In genomic region chr1:230084408-230085177, GRCh38 we compare ENCODE assay signal across 8 cellular contexts. TPM values are rescaled to one million over a fixed set of nuclear protein-coding genes. Genes with fewer than 3 reads are reported as not detected.
A peak's percentile ranks its signal among the peaks of the same experiment; 100 is the strongest.
DNase-seq lines count a peak whose midpoint lies in the region; ATAC-seq and TF ChIP-seq lines count a peak whose summit lies in the region.

No MANE protein-coding gene starts in this region.

- no peaks in the 10 kb centered on the region for H3K36me3 ChIP-seq in A673 (ENCODE audit: insufficient read depth, low read length, poor library complexity, severe bottlenecking)
- H3K36me3 ChIP-seq in HEK293 (ENCODE audit: control insufficient read depth in 2 of 2, insufficient read depth in 1 of 2, low read length in 2 of 2) = no peaks in the 10 kb centered on the region
- no peaks in the 10 kb centered on the region for H3K36me3 ChIP-seq in mammary epithelial cell (ENCODE audit: insufficient read depth, low read length)
- no peaks in the 10 kb centered on the region for H3K36me3 ChIP-seq in muscle layer of colon (ENCODE audit: insufficient read depth, low read length)
- no peaks in the 10 kb centered on the region for H3K36me3 ChIP-seq in tibial artery

- H3K9ac ChIP-seq in mammary epithelial cell (ENCODE audit: insufficient read depth, low read length) = peak overlapping the region; percentile 82
- H3K9ac ChIP-seq in muscle layer of colon (ENCODE audit: low read length) = no peak overlapping the region

- H3K9me3 ChIP-seq in A673 (ENCODE audit: low read depth, low read length, poor library complexity, severe bottlenecking) = no peaks in the 10 kb centered on the region
- no peaks in the 10 kb centered on the region for H3K9me3 ChIP-seq in HEK293 (ENCODE audit: control insufficient read depth, insufficient read depth, low read depth, low read length)
- peaks cover 7% of the 10 kb centered on the region for H3K9me3 ChIP-seq in mammary epithelial cell (replicated peaks; ENCODE audit: insufficient read depth, low read length)
- H3K9me3 ChIP-seq in muscle layer of colon (ENCODE audit: low read length) = no peaks in the 10 kb centered on the region
- no peaks in the 10 kb centered on the region for H3K9me3 ChIP-seq in tibial artery

- peak overlapping the region; percentile 48 for H3K27ac ChIP-seq in A673 (ENCODE audit: low read depth, low read length, poor library complexity, severe bottlenecking)
- H3K27ac ChIP-seq in HEK293 (ENCODE audit: extremely low read depth, low read depth, low read length) = no peak overlapping the region
- H3K27ac ChIP-seq in mammary epithelial cell (ENCODE audit: insufficient read depth, low read depth, low read length) = peak overlapping the region; percentile 96
- peak overlapping the region; percentile 7 for H3K27ac ChIP-seq in muscle layer of colon (ENCODE audit: low read depth, low read length)
- H3K27ac ChIP-seq in tibial artery = peak overlapping the region; percentile 82 to 91

- WGBS in mammary epithelial cell (ENCODE audit: low coverage, missing lambda C conversion rate) = 4% methylated on average over 8 of the region's 9 CpGs

- H3K27me3 ChIP-seq in A673 (replicated peaks; ENCODE audit: insufficient read depth, low read depth, low read length, poor library complexity) = no peaks in the 10 kb centered on the region
- no peaks in the 10 kb centered on the region for H3K27me3 ChIP-seq in mammary epithelial cell (ENCODE audit: insufficient read depth, low read length)
- H3K27me3 ChIP-seq in muscle layer of colon (ENCODE audit: control insufficient read depth in 1 of 2, insufficient read depth in 2 of 2, low read length in 2 of 2) = no peaks in the 10 kb centered on the region
- no peaks in the 10 kb centered on the region for H3K27me3 ChIP-seq in tibial artery

- H4K20me1 ChIP-seq in mammary epithelial cell (ENCODE audit: insufficient read depth, low read length) = no peaks in the 10 kb centered on the region

- no peak for ATAC-seq in HG03025 (IDR thresholded peaks at IDR 0.05; ENCODE audit: low FRiP score, unreplicated experiment)
- no peak for ATAC-seq in GM21723 (IDR thresholded peaks at IDR 0.05; ENCODE audit: unreplicated experiment)

- intact Hi-C loops in A673 (cut with micrococcal nuclease; ENCODE audit: unreplicated experiment) = no loop called here
- intact Hi-C loops in mammary epithelial cell (cut with micrococcal nuclease) = loop anchor here (1.0 to 5.0 kb wide), 4 partner anchors 17 to 367 kb away; partner anchors contain the start of gene GALNT2
- intact Hi-C loops in tibial artery (cut with DNase I; ENCODE audit: low total_unique reads) = no loop called here

- CTCF ChIA-PET in A673 (lab: Charles Lee) (interaction anchor here (0.7 kb wide), 1 partner anchor 14 kb away, joined by 3 read pairs; no protein-coding TSS in a partner anchor), HEK293 (lab: Yijun Ruan, JAX) (interaction anchor here (1.9 kb wide), 1 partner anchor 15 kb away, joined by 5 read pairs; no protein-coding TSS in a partner anchor), mammary epithelial cell (lab: Charles Lee; ENCODE audit: low non-redundant PET) (interaction anchor here (0.6 kb wide), 2 partner anchors 94 to 233 kb away, joined by 4 to 8 read pairs; no protein-coding TSS in a partner anchor)

- peak; percentile 89 for DNase-seq in A673 (ENCODE audit: low spot score)
- peak; percentile 88 for DNase-seq in SW480 (ENCODE audit: low spot score)
- DNase-seq in mammary epithelial cell = peak; percentile 99
- peak; percentile 73 to 90 for DNase-seq in tibial artery

- no peak for TF ChIP-seq CTCF in A673 (conservative IDR thresholded peaks at IDR 0.05; ENCODE audit: low read depth, low read length)
- no peak for TF ChIP-seq CTCF in HEK293 (tag by site-specific recombination; IDR thresholded peaks at IDR 0.05)
- TF ChIP-seq CTCF in mammary epithelial cell (conservative IDR thresholded peaks at IDR 0.05 in 1 of 2, IDR thresholded peaks at IDR 0.05 in 1 of 2; ENCODE audit: extremely low read depth in 1 of 2, insufficient read depth in 1 of 2, low read depth in 1 of 2, low read length in 2 of 2) = no peak
- no peak for TF ChIP-seq CTCF in tibial artery (IDR thresholded peaks at IDR 0.05)

- H2AFZ ChIP-seq in mammary epithelial cell (ENCODE audit: low read depth, low read length) = peak overlapping the region; percentile 55

- dilution Hi-C loops in mammary epithelial cell (cut with HindIII; ENCODE audit: low sequenced_read_pairs) = no loop called here

- peak overlapping the region; percentile 78 for H3K4me2 ChIP-seq in mammary epithelial cell (ENCODE audit: insufficient read depth, low read depth, low read length)

- H3K4me1 ChIP-seq in A673 (ENCODE audit: insufficient read depth, low read length, poor library complexity, severe bottlenecking) = peaks cover 41% of the 10 kb centered on the region
- peaks cover 18% of the 10 kb centered on the region for H3K4me1 ChIP-seq in HEK293 (ENCODE audit: control insufficient read depth, insufficient read depth, low read length)
- H3K4me1 ChIP-seq in mammary epithelial cell (ENCODE audit: insufficient read depth, low read length) = peaks cover 55% of the 10 kb centered on the region
- H3K4me1 ChIP-seq in muscle layer of colon (ENCODE audit: insufficient read depth, low read length) = peaks cover 31% of the 10 kb centered on the region
- H3K4me1 ChIP-seq in tibial artery = peaks cover 11 to 80% (median 44%) of the 10 kb centered on the region in 4 donors

- H3K4me3 ChIP-seq in A673 (ENCODE audit: low read depth, low read length, poor library complexity, severe bottlenecking) = no peak overlapping the region
- H3K4me3 ChIP-seq in HEK293 (ENCODE audit: low read depth, low read length) = no peak overlapping the region
- peak overlapping the region in 2 of 3 experiments; percentile 28 to 38 for H3K4me3 ChIP-seq in mammary epithelial cell (replicated peaks in 1 of 3; ENCODE audit: insufficient read depth in 1 of 3, low read depth in 2 of 3, low read length in 3 of 3)
- peak overlapping the region in 1 of 2 donors; percentile 16 for H3K4me3 ChIP-seq in muscle layer of colon (ENCODE audit: low read depth in 1 of 2, low read length in 2 of 2)
- peak overlapping the region in 1 of 2 donors; percentile 2 for H3K4me3 ChIP-seq in tibial artery

- POLR2A ChIA-PET in A673 (lab: Charles Lee; ENCODE audit: low non-redundant PET) (no interaction called here), HEK293 (lab: Yijun Ruan, JAX) (interaction anchor here (0.7 to 1.9 kb wide), 5 partner anchors 14 to 191 kb away, joined by 3 to 6 read pairs (median 4); partner anchors contain the start of gene GALNT2)

- in situ Hi-C loops in mammary epithelial cell (cut with MboI; ENCODE audit: low sequenced_read_pairs in 2 of 2) = loop anchor here in 1 of 2 donors (10.0 kb wide), 1 partner anchor 420 kb away; no protein-coding TSS in a partner anchor

- peaks cover 89% of the 10 kb centered on the region for H3K79me2 ChIP-seq in mammary epithelial cell (ENCODE audit: insufficient read depth, low read length)

- BruUV-seq in A673 (replicated peaks; lab: Mats Ljungman, UMichigan) (no TSS peak), mammary epithelial cell (replicated peaks; lab: Mats Ljungman, UMichigan) (TSS peak; percentile 78)

TF ChIP-seq in HEK293, 187 proteins besides CTCF, POLR2A, EP300 and RAD21 (continues in another document):
- TF ChIP-seq MYNN (tag by site-specific recombination; IDR thresholded peaks at IDR 0.05; ENCODE audit: borderline replicate concordance) (no peak), ZBTB17 (tag by site-specific recombination; IDR thresholded peaks at IDR 0.05) (peak; percentile 97), ZBTB49 (tag by site-specific recombination; IDR thresholded peaks at IDR 0.05; ENCODE audit: low read depth) (peak; percentile 88), ZNF24 (tag by site-specific recombination; IDR thresholded peaks at IDR 0.05) (peak; percentile 79), ZNF623 (tag by site-specific recombination; IDR thresholded peaks at IDR 0.05) (peak; percentile 32; the same call in 1 of the 2 replicates), BCL11A (tag by site-specific recombination; IDR thresholded peaks at IDR 0.05; ENCODE audit: low read depth) (peak; percentile 79; the same call in 1 of the 2 replicates), ZBTB48 (tag by site-specific recombination; IDR thresholded peaks at IDR 0.05) (peak; percentile 98)

RNA-seq across cellular contexts. Expression of gene GALNT2, which starts 17.6 kb away (rescaled TPM):
- 80.5 and 94.6 TPM in 2 replicates for total RNA-seq in A673 (2021)
- 100 to 1,000 TPM; 117 to 125 TPM for total RNA-seq in mammary epithelial cell
- polyA plus RNA-seq in mammary epithelial cell = 93.3 TPM
- polyA minus RNA-seq in mammary epithelial cell = 83.5 TPM

Comparison
In these comparisons a context has a peak if more than half of its experiments do, and no peak if none do; other contexts are left out.
1. H3K4me3 ChIP-seq: peak in mammary epithelial cell (2 of 3); none in A673 (single experiment) and HEK293 (single experiment).
2. Peak in every context shown above with its lines, with median percentiles within 50 percentile points of each other: DNase-seq.